21 cellular contexts compared by ENCODE assay signal in genomic region chr22:44211256-44211945, GRCh38. TPM values are rescaled to one million over a fixed set of nuclear protein-coding genes. Genes with fewer than 3 reads are reported as not detected.
DNase-seq lines count a peak whose midpoint lies in the region; ATAC-seq and TF ChIP-seq lines count a peak whose summit lies in the region.
"Had no signal": no experiment of that assay in that cellular context is flagged by ENCODE, and none has a peak within 500 bp of the region (broad histone marks: within the 10 kb centered on the region; RNA-seq: fewer than 3 reads in every experiment).

No MANE protein-coding gene starts in this region.

- H3K9me3 ChIP-seq in esophagus squamous epithelium (peaks cover 0 to 12% (median 0%) of the 10 kb centered on the region in 3 donors), osteoblast (ENCODE audit: low read depth, low read length) (no peaks in the 10 kb centered on the region)

- TF ChIP-seq POLR2A in esophagus squamous epithelium (IDR thresholded peaks at IDR 0.05), result no peak

- peaks cover 25% of the 10 kb centered on the region for H3K4me1 Mint-ChIP-seq in stimulated activated memory B cell treated with anti-CD40 and anti-IgM and Interleukin-4, amounts not matched to agents 10 μg/mL and 1 μg/mL and 100 μg/mL, for 72 hours

- peaks cover 6% of the 10 kb centered on the region for H3K9me3 Mint-ChIP-seq in stimulated activated memory B cell treated with anti-CD40 and anti-IgM and Interleukin-4, amounts not matched to agents 10 μg/mL and 1 μg/mL and 100 μg/mL, for 72 hours

- peak overlapping the region; percentile 69 for H2AFZ ChIP-seq in osteoblast (ENCODE audit: low read length)

- H3K27me3 ChIP-seq in esophagus squamous epithelium (peaks cover 0 to 48% (median 0%) of the 10 kb centered on the region in 4 donors), osteoblast (ENCODE audit: insufficient read depth, low read length) (no peaks in the 10 kb centered on the region)

- no peaks in the 10 kb centered on the region for H4K20me1 ChIP-seq in osteoblast (ENCODE audit: insufficient read depth, low read length)

- H3K4me3 Mint-ChIP-seq in stimulated activated memory B cell treated with anti-CD40 and anti-IgM and Interleukin-4, amounts not matched to agents 10 μg/mL and 1 μg/mL and 100 μg/mL, for 72 hours, result no peak overlapping the region
- H3K4me3 Mint-ChIP-seq: HFFc6; nephron progenitor cell; stimulated activated naive CD8-positive, alpha-beta T cell treated with anti-CD3 and anti-CD28 coated beads, Interleukin-15, amount 100 ng/mL, for 72 hours had no signal

- no peaks in the 10 kb centered on the region for H3K79me2 ChIP-seq in osteoblast (ENCODE audit: insufficient read depth, low read length)

- TF ChIP-seq CTCF in esophagus squamous epithelium (IDR thresholded peaks at IDR 0.05) (no peak), osteoblast (IDR thresholded peaks at IDR 0.05; ENCODE audit: extremely low read depth, low read depth, low read length) (no peak)

- H3K36me3 Mint-ChIP-seq in stimulated activated memory B cell treated with anti-CD40 and anti-IgM and Interleukin-4, amounts not matched to agents 10 μg/mL and 1 μg/mL and 100 μg/mL, for 72 hours, result peaks cover 27% of the 10 kb centered on the region

- peak overlapping the region in 3 of 4 donors; percentile 48 to 66 (median 61) for H3K27ac ChIP-seq in esophagus squamous epithelium
- H3K27ac ChIP-seq in osteoblast (ENCODE audit: low read depth, low read length), result no peak overlapping the region
- no peak overlapping the region for H3K27ac ChIP-seq in caudate nucleus (ENCODE audit: low read depth, low read length)

- WGBS in esophagus squamous epithelium, 2 donors, result 61 to 65% methylated on average over 6 of the region's 6 CpGs

- H3K27me3 Mint-ChIP-seq in stimulated activated memory B cell treated with anti-CD40 and anti-IgM and Interleukin-4, amounts not matched to agents 10 μg/mL and 1 μg/mL and 100 μg/mL, for 72 hours, result no peaks in the 10 kb centered on the region
- H3K27me3 Mint-ChIP-seq: stimulated activated naive CD8-positive, alpha-beta T cell treated with anti-CD3 and anti-CD28 coated beads, Interleukin-15, amount 100 ng/mL, for 72 hours had no signal

- H3K27ac Mint-ChIP-seq in stimulated activated memory B cell treated with anti-CD40 and anti-IgM and Interleukin-4, amounts not matched to agents 10 μg/mL and 1 μg/mL and 100 μg/mL, for 72 hours, result no peak overlapping the region
- H3K27ac Mint-ChIP-seq: HFFc6, nephron progenitor cell had no signal

- H3K4me1 ChIP-seq in esophagus squamous epithelium, result peaks cover 0 to 14% (median 13%) of the 10 kb centered on the region in 3 donors
- peaks cover 21% of the 10 kb centered on the region for H3K4me1 ChIP-seq in osteoblast (ENCODE audit: insufficient read depth, low read length)

- H3K4me3 ChIP-seq in esophagus squamous epithelium (no peak overlapping the region), osteoblast (ENCODE audit: insufficient read depth, low read length) (no peak overlapping the region)
- H3K4me3 ChIP-seq: lung had no signal

- H3K4me2 ChIP-seq in osteoblast (ENCODE audit: insufficient read depth, low read length), result peak overlapping the region; percentile 65

- intact Hi-C loops in esophagus squamous epithelium (cut with DNase I), result no loop called here

- H3K36me3 ChIP-seq in esophagus squamous epithelium (no peaks in the 10 kb centered on the region), osteoblast (ENCODE audit: insufficient read depth, low read length) (no peaks in the 10 kb centered on the region)

- DNase-seq in AG20443 (ENCODE audit: low spot score), result peak; percentile 21
- peak; percentile 38 for DNase-seq in MV-4-11 (lab: John Stamatoyannopoulos, UW)
- DNase-seq in esophagus squamous epithelium (lab: John Stamatoyannopoulos, UW), result no peak
- DNase-seq in osteoblast (ENCODE audit: insufficient read length, low spot score, missing footprints), result peak; percentile 68
- no peak for DNase-seq in nucleus accumbens (lab: John Stamatoyannopoulos, UW)
- no peak for DNase-seq in caudate nucleus (lab: John Stamatoyannopoulos, UW)
- DNase-seq: ACHN; activated gamma-delta T cell; cortex of kidney; immature natural killer cell; MM.1S; NCI-H2029 treated with DMSO at 0.1 percent for 48 hours; nephron progenitor cell; retina; SHP77; stimulated activated naive CD8-positive, alpha-beta T cell treated with anti-CD3 and anti-CD28 coated beads, Interleukin-15, amount 100 ng/mL, for 72 hours; T-helper 2 cell had no signal

- no peak for ATAC-seq in GM18519 (IDR thresholded peaks at IDR 0.05; ENCODE audit: low FRiP score, unreplicated experiment)
- no peak for ATAC-seq in stimulated activated memory B cell treated with anti-CD40 and anti-IgM and Interleukin-4, amounts not matched to agents 10 μg/mL and 1 μg/mL and 100 μg/mL, for 72 hours
- ATAC-seq: stimulated activated naive CD8-positive, alpha-beta T cell treated with anti-CD3 and anti-CD28 coated beads, Interleukin-15, amount 100 ng/mL, for 72 hours had no signal

RNA-seq across cellular contexts. Expression of gene PARVG, which starts 30.7 kb away (rescaled TPM):
- total RNA-seq in esophagus squamous epithelium (10 to 100 TPM in 1 of 4 donors, 1 to 10 TPM in 2, under 1 TPM in 1; 0.42 to 26.1 (median 2.2) TPM), osteoblast (1.1 and 1.5 TPM in 2 replicates)
- total RNA-seq: HFFc6 had no signal

Comparison
In these comparisons a context has a peak if more than half of its experiments do, and no peak if none do; other contexts are left out.
1. DNase-seq: peak in AG20443 (single experiment), MV-4-11 (single experiment) and osteoblast (single experiment); none in esophagus squamous epithelium (single experiment), nucleus accumbens (0 of 56) and caudate nucleus (0 of 61).
2. H3K27ac ChIP-seq: peak in esophagus squamous epithelium (3 of 4); none in osteoblast (single experiment) and caudate nucleus (single experiment).